2 cellular contexts compared by ENCODE assay signal in genomic region chr6:37669887-37670437, GRCh38.
TF ChIP-seq lines count a peak whose summit lies in the region.

No MANE protein-coding gene starts in this region.

TF ChIP-seq in HepG2, 621 proteins besides CTCF, POLR2A, EP300 and RAD21:
- TF ChIP-seq GMEB1 (CRISPR knock-in tag; IDR thresholded peaks at IDR 0.05; ENCODE audit: borderline replicate concordance) (no peak), ZNF768 (CRISPR knock-in tag; IDR thresholded peaks at IDR 0.05) (peak; percentile 48; the same call in 1 of the 2 replicates)

TF ChIP-seq in H1, 55 proteins besides CTCF, POLR2A, EP300 and RAD21:
- no peak for TF ChIP-seq SIX5 (IDR thresholded peaks at IDR 0.05; ENCODE audit: low read depth, low read length)
- TF ChIP-seq RBBP5 (IDR thresholded peaks at IDR 0.05; ENCODE audit: borderline replicate concordance, low read depth, low read length), result no peak
- no peak for TF ChIP-seq JUN (IDR thresholded peaks at IDR 0.05; ENCODE audit: low read depth, low read length)
- TF ChIP-seq KDM5A (IDR thresholded peaks at IDR 0.05; ENCODE audit: low read length), result no peak
- TF ChIP-seq KDM1A (IDR thresholded peaks at IDR 0.05; ENCODE audit: borderline replicate concordance, low read length), result peak; percentile 59; the same call in 1 of the 2 replicates
- TF ChIP-seq HDAC2 (IDR thresholded peaks at IDR 0.05; ENCODE audit: borderline replicate concordance in 1 of 2, low read depth in 2 of 2, low read length in 2 of 2), result 0 out of 4 replicates have a peak, but pooled peaks of 1 of the 2 experiments have one; percentile 43
